ENCODE assay signal across 5 cellular contexts in genomic region chr13:75470676-75471075, GRCh38.
"Had no signal": no experiment of that assay in that cellular context is flagged by ENCODE, and none has a peak within 500 bp of the region (broad histone marks: within the 10 kb centered on the region; RNA-seq: fewer than 3 reads in every experiment).

No MANE protein-coding gene starts in this region.

- H3K4me3 ChIP-seq: GM23338, K562 had no signal

- ATAC-seq: GM23338, K562 had no signal

- DNase-seq: H9, HCEC 1CT, IMR-90 had no signal
